Comparison of ENCODE assay signal across 21 cellular contexts in genomic region chr11:1270476-1270875, GRCh38. TPM values are rescaled to one million over a fixed set of nuclear protein-coding genes. Genes with fewer than 3 reads are reported as not detected.
DNase-seq lines count a peak whose midpoint lies in the region; ATAC-seq and TF ChIP-seq lines count a peak whose summit lies in the region.
"Had no signal": no experiment of that assay in that cellular context is flagged by ENCODE, and none has a peak within 500 bp of the region (broad histone marks: within the 10 kb centered on the region; RNA-seq: fewer than 3 reads in every experiment).

No MANE protein-coding gene starts in this region.

- 89% methylated on average over 10 of the region's 10 CpGs for WGBS in right cardiac atrium
- no CpG with 5 or more reads among the region's 10 CpGs for WGBS in mesendoderm (ENCODE audit: extremely low coverage, insufficient coverage, low lambda C conversion rate)

- no peaks in the 10 kb centered on the region for H3K79me2 ChIP-seq in mesendoderm (ENCODE audit: control insufficient read depth, insufficient read depth, low read length)

- H3K4me1 Mint-ChIP-seq in mesothelial cell of epicardium = no peaks in the 10 kb centered on the region

- no peak overlapping the region for H3K27ac ChIP-seq in right cardiac atrium (ENCODE audit: low read length)
- H3K27ac ChIP-seq in dorsolateral prefrontal cortex = peak overlapping the region in 56 of 59 donors; percentile 7 to 87 (median 68)
- H3K27ac ChIP-seq in mesendoderm (ENCODE audit: low read depth, low read length) = no peak overlapping the region
- H3K27ac ChIP-seq: KMS-11 had no signal

- H3K4me1 ChIP-seq in right cardiac atrium (ENCODE audit: control insufficient read depth, insufficient read depth, low read length) = no peaks in the 10 kb centered on the region
- H3K4me1 ChIP-seq in mesendoderm (ENCODE audit: control insufficient read depth, low read depth, low read length) = peaks cover 2% of the 10 kb centered on the region

- no peaks in the 10 kb centered on the region for H3K9me3 ChIP-seq in right cardiac atrium (ENCODE audit: control insufficient read depth, low read length)

- H3K4me3 ChIP-seq in right cardiac atrium (ENCODE audit: low read length) (no peak overlapping the region), dorsolateral prefrontal cortex (no peak overlapping the region), mesendoderm (ENCODE audit: low read length) (no peak overlapping the region)

- H3K4me2 ChIP-seq in mesendoderm (ENCODE audit: low read length) = no peak overlapping the region
- H3K4me2 ChIP-seq: KMS-11 had no signal

- TF ChIP-seq CTCF in dorsolateral prefrontal cortex (IDR thresholded peaks at IDR 0.05 in 54 of 56, conservative IDR thresholded peaks at IDR 0.05 in 2 of 56; ENCODE audit: low read depth in 1 of 56, partially characterized antibody in 56 of 56) = no peak
- no peak for TF ChIP-seq CTCF in mesothelial cell of epicardium (IDR thresholded peaks at IDR 0.05; ENCODE audit: unreplicated experiment)

- no peak overlapping the region for H2BK15ac ChIP-seq in mesendoderm (replicated peaks; ENCODE audit: low read depth)

- intact Hi-C loops in right cardiac atrium (cut with DNase I) = no loop called here
- intact Hi-C loops in left cardiac atrium (cut with DNase I) = no loop called here
- intact Hi-C loops in dorsolateral prefrontal cortex (cut with DNase I) = no loop called here

- no peak overlapping the region for H4K5ac ChIP-seq in mesendoderm (ENCODE audit: low read length)

- H3K79me1 ChIP-seq in mesendoderm (ENCODE audit: low read length) = no peaks in the 10 kb centered on the region

- H3K23ac ChIP-seq in mesendoderm (ENCODE audit: low read length) = no peak overlapping the region

- H4K8ac ChIP-seq in mesendoderm (ENCODE audit: low read depth, low read length) = no peak overlapping the region

- H2AK5ac ChIP-seq in mesendoderm (ENCODE audit: low read length) = no peak overlapping the region

- no peak overlapping the region for H3K18ac ChIP-seq in mesendoderm (ENCODE audit: low read length)

- H3K9me3 Mint-ChIP-seq in mesothelial cell of epicardium = peaks cover 4% of the 10 kb centered on the region
- H3K9me3 Mint-ChIP-seq: CD4-positive, alpha-beta T cell had no signal

- ATAC-seq in right cardiac atrium (peak; percentile 6 to 8), left cardiac atrium (no peak), HG02973 (IDR thresholded peaks at IDR 0.05; ENCODE audit: unreplicated experiment) (no peak)
- ATAC-seq: PC-3 had no signal

- peak overlapping the region; percentile 25 for H3K56ac ChIP-seq in mesendoderm (ENCODE audit: low read length)

- H3K27me3 ChIP-seq in right cardiac atrium (ENCODE audit: control insufficient read depth, insufficient read depth) (no peaks in the 10 kb centered on the region), dorsolateral prefrontal cortex (no peaks in the 10 kb centered on the region), mesendoderm (ENCODE audit: insufficient read depth, low read length, poor library complexity) (no peaks in the 10 kb centered on the region)

- no peaks in the 10 kb centered on the region for H3K27me3 Mint-ChIP-seq in mesothelial cell of epicardium (ENCODE audit: low read depth)
- H3K27me3 Mint-ChIP-seq: CD4-positive, alpha-beta T cell had no signal

- H3K27ac Mint-ChIP-seq in mesothelial cell of epicardium = no peak overlapping the region
- H3K27ac Mint-ChIP-seq: CD4-positive, alpha-beta T cell had no signal

- DNase-seq in right cardiac atrium = peak in 2 of 3 donors; percentile 18 to 36
- no peak for DNase-seq in left cardiac atrium
- no peak for DNase-seq in dorsolateral prefrontal cortex
- no peak for DNase-seq in mesendoderm
- DNase-seq in D341Med (ENCODE audit: low spot score) = no peak
- no peak for DNase-seq in mesothelial cell of epicardium (ENCODE audit: low spot score in 2 of 2, unreplicated experiment in 2 of 2)
- DNase-seq: ACHN; AML-193; Calu3; CD4-positive, alpha-beta T cell; NCI-H1048; NCI-H1436 treated with DMSO at 0.1 percent for 48 hours; NCI-H2029 treated with DMSO at 0.1 percent for 48 hours; NCI-H2171 treated with DMSO at 0.1 percent for 48 hours; NCI-H510A; NCI-H82; PC-3 had no signal

- H2BK5ac ChIP-seq in mesendoderm (ENCODE audit: low read length) = no peak overlapping the region

- H3K36me3 Mint-ChIP-seq in mesothelial cell of epicardium = peaks cover 3% of the 10 kb centered on the region

- H3K9ac ChIP-seq in mesendoderm (ENCODE audit: low read length) = no peak overlapping the region
- H3K9ac ChIP-seq: KMS-11 had no signal

- no peak overlapping the region for H3K4ac ChIP-seq in mesendoderm (ENCODE audit: low read depth, low read length)

- no peaks in the 10 kb centered on the region for H3K36me3 ChIP-seq in mesendoderm (ENCODE audit: control insufficient read depth, insufficient read depth, low read length)

- no peak overlapping the region for H3K4me3 Mint-ChIP-seq in mesothelial cell of epicardium
- H3K4me3 Mint-ChIP-seq: CD4-positive, alpha-beta T cell had no signal

- H2BK120ac ChIP-seq in mesendoderm (ENCODE audit: low read depth, low read length) = no peak overlapping the region

RNA-seq across cellular contexts. Expression of gene TOLLIP, which starts 39.0 kb away (rescaled TPM):
- total RNA-seq in right cardiac atrium (10 to 100 TPM; 42.2 to 53.6 (median 46.0) TPM), left cardiac atrium (10 to 100 TPM; 43.4 to 50.8 TPM), dorsolateral prefrontal cortex (100 to 1,000 TPM; 129 to 348 (median 261) TPM), mesothelial cell of epicardium (40.4 to 43.9 TPM (median 43.2 TPM) in 3 replicates)
- polyA plus RNA-seq in right cardiac atrium = 32.6 TPM
- polyA plus RNA-seq in mesendoderm (2013, experiment 1 of 2) = 11.2 TPM
- 10.9 TPM for polyA plus RNA-seq in mesendoderm (2013, experiment 2 of 2)

RNA-seq across cellular contexts. Expression of gene MUC5B, which starts 47.6 kb away (rescaled TPM):
- total RNA-seq in right cardiac atrium = not detected
- under 0.01 TPM for polyA plus RNA-seq in right cardiac atrium
- total RNA-seq in left cardiac atrium = not detected
- total RNA-seq in dorsolateral prefrontal cortex = 1 to 10 TPM in 8 of 120 experiments, under 1 TPM in 54, not detected in 58; 0.03 to 2.2 (median 0.22) TPM
- polyA plus RNA-seq in mesendoderm (2013, experiment 1 of 2) = under 0.01 TPM
- polyA plus RNA-seq in mesendoderm (2013, experiment 2 of 2) = under 0.01 TPM
- not detected in 3 replicates for total RNA-seq in mesothelial cell of epicardium
- total RNA-seq: CD4-positive, alpha-beta T cell; H4; M059J had no signal

Comparison
In these comparisons a context has a peak if more than half of its experiments do, and no peak if none do; other contexts are left out.
1. ATAC-seq: peak in right cardiac atrium (2 of 2); none in left cardiac atrium (0 of 2) and HG02973 (single experiment).
2. DNase-seq: peak in right cardiac atrium (2 of 3); none in left cardiac atrium (single experiment), dorsolateral prefrontal cortex (0 of 10), mesendoderm (single experiment), D341Med (single experiment) and mesothelial cell of epicardium (0 of 2).
3. H3K27ac ChIP-seq: peak in dorsolateral prefrontal cortex (56 of 59); none in right cardiac atrium (single experiment) and mesendoderm (single experiment).